18 cellular contexts compared by ENCODE assay signal in genomic region chr5:120806132-120806531, GRCh38.
DNase-seq lines count a peak whose midpoint lies in the region; ATAC-seq, FAIRE-seq and TF ChIP-seq lines count a peak whose summit lies in the region.
"Had no signal": no experiment of that assay in that cellular context is flagged by ENCODE, and none has a peak within 500 bp of the region (broad histone marks: within the 10 kb centered on the region; RNA-seq: fewer than 3 reads in every experiment).

No MANE protein-coding gene starts in this region.

- ATAC-seq in HepG2 (no peak), right lobe of liver (no peak), K562 (no peak), GM21825 (IDR thresholded peaks at IDR 0.05; ENCODE audit: unreplicated experiment) (no peak)
- ATAC-seq: left cardiac atrium, T-helper 17 cell had no signal

- H2AFZ ChIP-seq in HepG2 (ENCODE audit: low read length) (no peak overlapping the region), K562 (ENCODE audit: low read depth, low read length) (no peak overlapping the region), OCI-LY7 (ENCODE audit: low read length) (no peak overlapping the region), smooth muscle cell (ENCODE audit: low read depth) (no peak overlapping the region)

- TF ChIP-seq POLR2A in HepG2 (IDR thresholded peaks at IDR 0.05; ENCODE audit: insufficient read depth in 1 of 2, low read depth in 2 of 2, low read length in 2 of 2), result no peak
- TF ChIP-seq POLR2A in right lobe of liver (IDR thresholded peaks at IDR 0.05), result no peak
- no peak for TF ChIP-seq POLR2A in K562 (conservative IDR thresholded peaks at IDR 0.05)

- DNase-seq in HepG2 (ENCODE audit: low spot score) (no peak), right lobe of liver (no peak), K562 (ENCODE audit: extremely low read depth in 1 of 4, low spot score in 3 of 4) (no peak), inferior parietal cortex (ENCODE audit: extremely low spot score) (peak; percentile 13), glomerular visceral epithelial cell (ENCODE audit: extremely low spot score) (no peak), OCI-LY7 (ENCODE audit: low spot score) (no peak), smooth muscle cell (lab: John Stamatoyannopoulos, UW; ENCODE audit: unreplicated experiment) (no peak)
- DNase-seq: activated CD4-positive, alpha-beta memory T cell treated with anti-CD3 and anti-CD28 coated beads, Interleukin-2, amount 10 ng/mL, durations not matched to agents 7 days and 5 days; activated T-cell treated with anti-CD3 and anti-CD28 coated beads, Interleukin-2, amount 50 U/mL, for 48 hours; AML-193; effector CD8-positive, alpha-beta T cell; foreskin melanocyte; left cardiac atrium; MV-4-11; NCI-H2081 treated with DMSO at 0.1 percent for 48 hours; NCI-H526 treated with DMSO at 0.1 percent for 48 hours; T-helper 17 cell had no signal

- H3K4me2 ChIP-seq in HepG2 (ENCODE audit: low read depth, low read length) (no peak overlapping the region), K562 (ENCODE audit: insufficient read depth, low read length) (no peak overlapping the region), OCI-LY7 (ENCODE audit: low read length) (no peak overlapping the region), smooth muscle cell (no peak overlapping the region)

- H4K20me1 ChIP-seq in HepG2 (ENCODE audit: insufficient read depth, low read length) (no peaks in the 10 kb centered on the region), K562 (replicated peaks; ENCODE audit: control insufficient read depth, insufficient read depth, low read length) (no peaks in the 10 kb centered on the region), OCI-LY7 (ENCODE audit: insufficient read depth, low read length) (no peaks in the 10 kb centered on the region), smooth muscle cell (ENCODE audit: low read depth) (no peaks in the 10 kb centered on the region)

- WGBS in HepG2 (ENCODE audit: low lambda C conversion rate), result 7% methylated on average over 2 of the region's 2 CpGs
- 44% methylated on average over 2 of the region's 2 CpGs for WGBS in right lobe of liver (ENCODE audit: insufficient coverage, low coverage, low lambda C conversion rate, missing lambda C conversion rate)
- 3% methylated on average over 2 of the region's 2 CpGs for WGBS in K562 (ENCODE audit: insufficient coverage, low coverage, missing lambda C conversion rate)
- 91% methylated on average over 2 of the region's 2 CpGs for WGBS in smooth muscle cell (ENCODE audit: low lambda C conversion rate)

- no peak overlapping the region for H3K4me3 ChIP-seq in HepG2 (replicated peaks in 1 of 3; ENCODE audit: insufficient read depth in 1 of 3, low read depth in 2 of 3, low read length in 3 of 3)
- H3K4me3 ChIP-seq in right lobe of liver, result no peak overlapping the region
- H3K4me3 ChIP-seq in K562, result no peak overlapping the region
- H3K4me3 ChIP-seq in OCI-LY7 (ENCODE audit: low read depth, low read length, poor library complexity, severe bottlenecking), result no peak overlapping the region
- H3K4me3 ChIP-seq in smooth muscle cell, result no peak overlapping the region

- FAIRE-seq in HepG2 (lab: Jason Lieb, UNC), result no peak
- FAIRE-seq in K562 (lab: Jason Lieb, UNC), result no peak

- H3K9ac ChIP-seq in HepG2 (ENCODE audit: insufficient read depth, low read depth, low read length) (no peak overlapping the region), K562 (ENCODE audit: insufficient read depth in 1 of 2, low read depth in 2 of 2, low read length in 2 of 2) (no peak overlapping the region), smooth muscle cell (ENCODE audit: low read depth) (no peak overlapping the region)

- in situ Hi-C loops in HepG2 (cut with HindIII; ENCODE audit: extremely low pct_ligation_motif_present, low pct_unique_long_range_greater_than_20kb) (no loop called here), K562 (cut with MboI) (no loop called here)

- no peak for TF ChIP-seq RAD21 in HepG2 (CRISPR knock-in tag; IDR thresholded peaks at IDR 0.05)
- TF ChIP-seq RAD21 in K562 (CRISPR knock-in tag; conservative IDR thresholded peaks at IDR 0.05 in 1 of 2, IDR thresholded peaks at IDR 0.05 in 1 of 2), result no peak

- TF ChIP-seq EP300 in HepG2 (IDR thresholded peaks at IDR 0.05; ENCODE audit: low read depth in 2 of 2, low read length in 2 of 2) (no peak), HepG2 (CRISPR knock-in tag; IDR thresholded peaks at IDR 0.05; ENCODE audit: borderline replicate concordance) (no peak), K562 (IDR thresholded peaks at IDR 0.05; ENCODE audit: low read length) (no peak)

- TF ChIP-seq CTCF in HepG2 (CRISPR knock-in tag; IDR thresholded peaks at IDR 0.05) (no peak), right lobe of liver (IDR thresholded peaks at IDR 0.05) (no peak), K562 (IDR thresholded peaks at IDR 0.05 in 2 of 3, conservative IDR thresholded peaks at IDR 0.05 in 1 of 3; ENCODE audit: insufficient read depth in 2 of 3, low read depth in 1 of 3, low read length in 3 of 3) (no peak), OCI-LY7 (conservative IDR thresholded peaks at IDR 0.05; ENCODE audit: low read length) (no peak), smooth muscle cell (IDR thresholded peaks at IDR 0.05; ENCODE audit: borderline replicate concordance, insufficient read depth, poor library complexity, severe bottlenecking) (no peak)

- no peaks in the 10 kb centered on the region for H3K9me2 ChIP-seq in OCI-LY7 (ENCODE audit: insufficient read depth, low read length)

- H3F3A ChIP-seq in smooth muscle cell (ENCODE audit: low read depth), result no peaks in the 10 kb centered on the region

- H3K27ac ChIP-seq in HepG2 (ENCODE audit: extremely low read length, insufficient read depth, low read length), result no peak overlapping the region
- no peak overlapping the region for H3K27ac ChIP-seq in right lobe of liver
- H3K27ac ChIP-seq in K562 (ENCODE audit: extremely low read depth, low read depth, low read length), result no peak overlapping the region
- H3K27ac ChIP-seq in OCI-LY7 (ENCODE audit: low read depth, low read length, poor library complexity, severe bottlenecking), result no peak overlapping the region
- no peak overlapping the region for H3K27ac ChIP-seq in smooth muscle cell (ENCODE audit: low read depth)

- H3K27me3 ChIP-seq in HepG2 (ENCODE audit: control insufficient read depth in 1 of 2, insufficient read depth in 2 of 2, low read length in 2 of 2) (no peaks in the 10 kb centered on the region), right lobe of liver (no peaks in the 10 kb centered on the region), K562 (ENCODE audit: control insufficient read depth in 2 of 2, insufficient read depth in 2 of 2, low read length in 2 of 2) (no peaks in the 10 kb centered on the region), smooth muscle cell (ENCODE audit: low read depth) (no peaks in the 10 kb centered on the region)

- H3K36me3 ChIP-seq in HepG2 (replicated peaks in 1 of 2; ENCODE audit: control insufficient read depth in 1 of 2, insufficient read depth in 2 of 2, low read length in 2 of 2) (no peaks in the 10 kb centered on the region), right lobe of liver (no peaks in the 10 kb centered on the region), K562 (ENCODE audit: control insufficient read depth, insufficient read depth, low read length) (no peaks in the 10 kb centered on the region), OCI-LY7 (ENCODE audit: insufficient read depth, low read length) (no peaks in the 10 kb centered on the region), smooth muscle cell (ENCODE audit: low read depth) (no peaks in the 10 kb centered on the region)

- POLR2A ChIA-PET in HepG2 (lab: Yijun Ruan, JAX), result no interaction called here
- POLR2A ChIA-PET in K562 (lab: Yijun Ruan, JAX), result interaction anchor here (0.6 kb wide), 1 partner anchor 1150 kb away, joined by 3 read pairs; no protein-coding TSS in a partner anchor
- POLR2A ChIA-PET in OCI-LY7 (lab: Charles Lee), result no interaction called here

- H3K4me1 ChIP-seq in HepG2 (ENCODE audit: insufficient read depth, low read length) (no peaks in the 10 kb centered on the region), right lobe of liver (no peaks in the 10 kb centered on the region), K562 (replicated peaks in 1 of 2; ENCODE audit: control insufficient read depth in 2 of 2, insufficient read depth in 2 of 2, low read length in 2 of 2) (no peaks in the 10 kb centered on the region), OCI-LY7 (ENCODE audit: insufficient read depth, low read length, poor library complexity, severe bottlenecking) (no peaks in the 10 kb centered on the region), smooth muscle cell (ENCODE audit: low read depth) (no peaks in the 10 kb centered on the region)

- no TSS peak for BruUV-seq in HepG2 (replicated peaks; lab: Mats Ljungman, UMichigan)
- no TSS peak for BruUV-seq in K562 (replicated peaks; lab: Mats Ljungman, UMichigan)
- no TSS peak for BruUV-seq in OCI-LY7 (replicated peaks; lab: Mats Ljungman, UMichigan)

- intact Hi-C loops in HepG2 (cut with micrococcal nuclease; ENCODE audit: unreplicated experiment), result no loop called here
- intact Hi-C loops in right lobe of liver (cut with DNase I), result no loop called here
- intact Hi-C loops in K562 (cut with micrococcal nuclease), result no loop called here
- intact Hi-C loops in OCI-LY7 (cut with micrococcal nuclease; ENCODE audit: unreplicated experiment), result no loop called here

- no peaks in the 10 kb centered on the region for H3K79me2 ChIP-seq in HepG2 (ENCODE audit: insufficient read depth, low read length)
- no peaks in the 10 kb centered on the region for H3K79me2 ChIP-seq in K562 (ENCODE audit: control insufficient read depth, insufficient read depth, low read length)
- H3K79me2 ChIP-seq in OCI-LY7 (ENCODE audit: insufficient read depth, low read depth, low read length), result no peaks in the 10 kb centered on the region
- H3K79me2 ChIP-seq in smooth muscle cell (ENCODE audit: low read depth), result no peaks in the 10 kb centered on the region

- H3K9me3 ChIP-seq in HepG2 (ENCODE audit: low read length) (no peaks in the 10 kb centered on the region), right lobe of liver (no peaks in the 10 kb centered on the region), K562 (replicated peaks; ENCODE audit: control insufficient read depth, insufficient read depth, low read depth, low read length) (no peaks in the 10 kb centered on the region; the same call in 1 of the 2 replicates), OCI-LY7 (ENCODE audit: low read length) (no peaks in the 10 kb centered on the region), smooth muscle cell (replicated peaks; ENCODE audit: low read depth) (no peaks in the 10 kb centered on the region)

- no peaks in the 10 kb centered on the region for H3K9me1 ChIP-seq in K562 (ENCODE audit: control insufficient read depth, insufficient read depth, low read length)

- CTCF ChIA-PET in HepG2 (lab: Yijun Ruan, JAX; ENCODE audit: low intra/inter-chr PET ratio, low total read pairs), result no interaction called here
- CTCF ChIA-PET in K562 (lab: Yijun Ruan, JAX; ENCODE audit: low intra/inter-chr PET ratio), result no interaction called here
- CTCF ChIA-PET in OCI-LY7 (lab: Charles Lee; ENCODE audit: unreplicated experiment), result no interaction called here

TF ChIP-seq in HepG2, 621 proteins besides CTCF, POLR2A, EP300 and RAD21 (continues in another document):
- TF ChIP-seq CEBPB (IDR thresholded peaks at IDR 0.05; ENCODE audit: borderline replicate concordance, low read depth, low read length), result peak; percentile 67

TF ChIP-seq in K562, 482 proteins besides CTCF, POLR2A, EP300 and RAD21 (continues in another document):
- TF ChIP-seq CEBPB (tag; IDR thresholded peaks at IDR 0.05), result peak; percentile 52; the same call in 1 of the 2 replicates

Comparison
In these comparisons a context has a peak if more than half of its experiments do, and no peak if none do; other contexts are left out.
1. Of the 241 proteins assayed by ChIP-seq in both HepG2 and K562: peak only in HepG2: none; only in K562: none; in both: CEBPB; in neither: 240.